ENCODE assay signal across 10 cellular contexts in the genomic region with DNA sequence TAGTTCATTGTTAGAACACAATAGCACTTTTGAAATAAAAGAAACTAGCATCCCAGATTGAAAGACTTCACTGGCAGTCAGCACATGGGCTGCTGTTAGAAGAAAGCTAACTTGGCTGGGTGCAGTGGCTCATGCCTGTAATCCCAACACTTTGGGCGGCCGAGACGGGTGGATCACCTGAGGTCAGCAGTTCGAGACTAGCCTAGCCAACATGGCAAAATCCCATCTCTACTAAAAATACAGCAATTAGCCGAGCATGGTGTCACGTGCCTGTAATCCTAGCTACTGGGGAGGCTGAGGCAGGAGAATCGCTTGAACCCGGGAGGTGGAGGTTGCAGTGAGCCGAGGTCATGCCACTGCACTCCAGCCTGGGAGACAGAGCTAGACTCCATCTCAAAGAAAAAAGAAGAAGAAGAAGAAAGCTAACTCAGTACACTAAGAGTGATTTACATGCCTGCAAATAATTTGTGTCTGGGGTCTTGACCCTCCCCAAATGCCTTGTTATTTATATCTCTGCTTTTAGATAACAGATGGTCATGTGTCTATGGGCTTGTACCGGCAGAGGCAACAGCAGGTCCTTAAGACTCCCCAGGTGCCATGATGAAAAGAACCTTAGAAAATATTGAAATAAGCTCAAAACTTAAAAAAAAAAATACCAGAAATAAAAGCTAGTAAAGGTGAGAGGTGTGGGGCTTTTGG. TPM values are rescaled to one million over a fixed set of nuclear protein-coding genes. Genes with fewer than 3 reads are reported as not detected.
DNase-seq lines count a peak whose midpoint lies in the region; ATAC-seq, FAIRE-seq and TF ChIP-seq lines count a peak whose summit lies in the region.
"Had no signal": no experiment of that assay in that cellular context is flagged by ENCODE, and none has a peak within 500 bp of the region (broad histone marks: within the 10 kb centered on the region; RNA-seq: fewer than 3 reads in every experiment).

No MANE protein-coding gene starts in this region.

- no peak for FAIRE-seq in A549 (lab: Jason Lieb, UNC)
- no peak for FAIRE-seq in endothelial cell of umbilical vein (lab: Jason Lieb, UNC)

- H2AFZ ChIP-seq in endothelial cell of umbilical vein (ENCODE audit: low read depth, low read length) (no peak overlapping the region), osteoblast (ENCODE audit: low read length) (no peak overlapping the region)

- POLR2A ChIA-PET in A549 (lab: Yijun Ruan, JAX) (no interaction called here), endothelial cell of umbilical vein (lab: Charles Lee) (interaction anchor here (2.4 kb wide), 1 partner anchor 10 kb away, joined by 6 read pairs; a partner anchor contains a TSS)

- H3K4me2 ChIP-seq in A549, result peak overlapping the region; percentile 93
- H3K4me2 ChIP-seq in endothelial cell of umbilical vein (ENCODE audit: insufficient read depth, low read length), result peak overlapping the region; percentile 7
- peak overlapping the region; percentile 85 for H3K4me2 ChIP-seq in osteoblast (ENCODE audit: insufficient read depth, low read length)

- no peaks in the 10 kb centered on the region for H3K9me1 ChIP-seq in endothelial cell of umbilical vein (replicated peaks; ENCODE audit: control insufficient read depth, extremely low read depth, insufficient read depth, low read length)

- no peaks in the 10 kb centered on the region for H3K9me3 Mint-ChIP-seq in activated naive CD8-positive, alpha-beta T cell treated with anti-CD3 and anti-CD28 coated beads, Interleukin-2, amount 50 U/mL, for 24 hours
- H3K9me3 Mint-ChIP-seq: activated naive CD4-positive, alpha-beta T cell treated with anti-CD3 and anti-CD28 coated beads, Interleukin-2, amount 10 ng/mL, durations not matched to agents 7 days and 5 days had no signal

- H3K4me3 ChIP-seq in A549 (peak overlapping the region; percentile 1; the same call in 1 of the 3 replicates), endothelial cell of umbilical vein (replicated peaks in 1 of 3; ENCODE audit: insufficient read depth in 1 of 3, low read depth in 1 of 3, low read length in 3 of 3) (no peak overlapping the region), osteoblast (ENCODE audit: insufficient read depth, low read length) (no peak overlapping the region)

- intact Hi-C loops in endothelial cell of umbilical vein (cut with micrococcal nuclease), result loop anchor here (5.0 kb wide), 1 partner anchor 450 kb away; a partner anchor contains a TSS

- BruUV-seq in endothelial cell of umbilical vein (replicated peaks; lab: Mats Ljungman, UMichigan), result no TSS peak

- H3K79me2 ChIP-seq in endothelial cell of umbilical vein (ENCODE audit: control insufficient read depth, insufficient read depth, low read length) (peaks cover 78% of the 10 kb centered on the region), osteoblast (ENCODE audit: insufficient read depth, low read length) (peaks cover 90% of the 10 kb centered on the region)

- CTCF ChIA-PET in A549 (lab: Yijun Ruan, JAX), result interaction anchor here (0.6 to 50.6 kb wide), 5 partner anchors 8 to 270 kb away, joined by 3 to 1136 read pairs (median 13); no protein-coding TSS in a partner anchor
- CTCF ChIA-PET in endothelial cell of umbilical vein (lab: Charles Lee), result interaction anchor here (1.0 to 2.0 kb wide), 2 partner anchors 205 to 270 kb away, joined by 4 to 8 read pairs; no protein-coding TSS in a partner anchor

- H3K4me1 Mint-ChIP-seq in activated naive CD8-positive, alpha-beta T cell treated with anti-CD3 and anti-CD28 coated beads, Interleukin-2, amount 50 U/mL, for 24 hours, result peaks cover 21% of the 10 kb centered on the region

- WGBS in A549 (ENCODE audit: missing lambda C conversion rate), result 76% methylated on average over 10 of the region's 10 CpGs

- ATAC-seq in A549 (no peak), GM19467 (IDR thresholded peaks at IDR 0.05; ENCODE audit: unreplicated experiment) (no peak), HG03442 (IDR thresholded peaks at IDR 0.05; ENCODE audit: unreplicated experiment) (no peak), HG02852 (IDR thresholded peaks at IDR 0.05; ENCODE audit: unreplicated experiment) (no peak)
- ATAC-seq in activated naive CD8-positive, alpha-beta T cell treated with anti-CD3 and anti-CD28 coated beads, Interleukin-2, amount 50 U/mL, for 24 hours, result no peak

- TF ChIP-seq POLR2A in A549 (IDR thresholded peaks at IDR 0.05; ENCODE audit: low read length) (no peak), endothelial cell of umbilical vein (IDR thresholded peaks at IDR 0.05; ENCODE audit: low read depth, low read length) (no peak)

- peak overlapping the region; percentile 94 to 97 for H3K27ac ChIP-seq in A549
- H3K27ac ChIP-seq in endothelial cell of umbilical vein (ENCODE audit: insufficient read depth, low read depth, low read length), result peak overlapping the region; percentile 67
- H3K27ac ChIP-seq in osteoblast (ENCODE audit: low read depth, low read length), result peak overlapping the region; percentile 75

- peaks cover 7 to 12% of the 10 kb centered on the region in 2 experiments for H3K36me3 ChIP-seq in endothelial cell of umbilical vein (ENCODE audit: control insufficient read depth in 2 of 2, extremely low read depth in 1 of 2, insufficient read depth in 2 of 2, low read length in 2 of 2)
- H3K36me3 ChIP-seq in osteoblast (ENCODE audit: insufficient read depth, low read length), result peaks cover 84% of the 10 kb centered on the region

- DNase-seq in A549 (ENCODE audit: low read depth in 1 of 2, low spot score in 1 of 2), result no peak
- peak; percentile 62 for DNase-seq in NCI-H82 treated with DMSO at 0.1 percent for 48 hours (lab: John Stamatoyannopoulos, UW; ENCODE audit: unreplicated experiment)
- DNase-seq in endothelial cell of umbilical vein (ENCODE audit: low read depth, low spot score), result no peak
- DNase-seq in osteoblast (ENCODE audit: insufficient read length, low spot score, missing footprints), result no peak
- DNase-seq in activated naive CD8-positive, alpha-beta T cell treated with anti-CD3 and anti-CD28 coated beads, Interleukin-2, amount 50 U/mL, for 24 hours, result no peak
- DNase-seq: activated CD4-positive, alpha-beta T cell treated with anti-CD3 and anti-CD28 coated beads for 1 hour; activated naive CD4-positive, alpha-beta T cell treated with anti-CD3 and anti-CD28 coated beads, Interleukin-2, amount 10 ng/mL, durations not matched to agents 7 days and 5 days had no signal

- no peak overlapping the region for H3K4me3 Mint-ChIP-seq in activated naive CD8-positive, alpha-beta T cell treated with anti-CD3 and anti-CD28 coated beads, Interleukin-2, amount 50 U/mL, for 24 hours
- H3K4me3 Mint-ChIP-seq: activated naive CD4-positive, alpha-beta T cell treated with anti-CD3 and anti-CD28 coated beads, Interleukin-2, amount 10 ng/mL, durations not matched to agents 7 days and 5 days had no signal

- dilution Hi-C loops in endothelial cell of umbilical vein (cut with MboI; ENCODE audit: extremely low pct_ligation_motif_present, low sequenced_read_pairs), result no loop called here

- H3K9me3 ChIP-seq in A549 (no peaks in the 10 kb centered on the region), endothelial cell of umbilical vein (replicated peaks; ENCODE audit: control insufficient read depth, insufficient read depth, low read length) (no peaks in the 10 kb centered on the region), osteoblast (ENCODE audit: low read depth, low read length) (no peaks in the 10 kb centered on the region)

- H3K27me3 Mint-ChIP-seq in activated naive CD8-positive, alpha-beta T cell treated with anti-CD3 and anti-CD28 coated beads, Interleukin-2, amount 50 U/mL, for 24 hours, result peaks cover 1% of the 10 kb centered on the region

- H3K36me3 Mint-ChIP-seq in activated naive CD8-positive, alpha-beta T cell treated with anti-CD3 and anti-CD28 coated beads, Interleukin-2, amount 50 U/mL, for 24 hours (ENCODE audit: low read depth), result no peaks in the 10 kb centered on the region
- H3K36me3 Mint-ChIP-seq: activated naive CD4-positive, alpha-beta T cell treated with anti-CD3 and anti-CD28 coated beads, Interleukin-2, amount 10 ng/mL, durations not matched to agents 7 days and 5 days had no signal

- H3K4me1 ChIP-seq in A549, result peaks cover 86% of the 10 kb centered on the region
- H3K4me1 ChIP-seq in endothelial cell of umbilical vein (ENCODE audit: control insufficient read depth, extremely low read depth, insufficient read depth, low read length), result peaks cover 66% of the 10 kb centered on the region
- peaks cover 88% of the 10 kb centered on the region for H3K4me1 ChIP-seq in osteoblast (ENCODE audit: insufficient read depth, low read length)

- TF ChIP-seq EP300 in A549 (IDR thresholded peaks at IDR 0.05), result no peak

- no peak overlapping the region for H3K27ac Mint-ChIP-seq in activated naive CD8-positive, alpha-beta T cell treated with anti-CD3 and anti-CD28 coated beads, Interleukin-2, amount 50 U/mL, for 24 hours
- H3K27ac Mint-ChIP-seq: activated naive CD4-positive, alpha-beta T cell treated with anti-CD3 and anti-CD28 coated beads, Interleukin-2, amount 10 ng/mL, durations not matched to agents 7 days and 5 days had no signal

- no peak for TF ChIP-seq CTCF in A549 (IDR thresholded peaks at IDR 0.05)
- no peak for TF ChIP-seq CTCF in endothelial cell of umbilical vein (IDR thresholded peaks at IDR 0.05; ENCODE audit: extremely low read depth in 1 of 2, insufficient read depth in 1 of 2, low read depth in 1 of 2, low read length in 2 of 2)
- no peak for TF ChIP-seq CTCF in osteoblast (IDR thresholded peaks at IDR 0.05; ENCODE audit: extremely low read depth, low read depth, low read length)

- H3K27me3 ChIP-seq in endothelial cell of umbilical vein (ENCODE audit: control insufficient read depth in 2 of 2, insufficient read depth in 2 of 2, low read length in 2 of 2), result no peaks in the 10 kb centered on the region
- H3K27me3 ChIP-seq in osteoblast (ENCODE audit: insufficient read depth, low read length), result no peaks in the 10 kb centered on the region

- H3K9ac ChIP-seq in endothelial cell of umbilical vein (replicated peaks; ENCODE audit: extremely low read depth, insufficient read depth, low read length), result no peak overlapping the region

- H4K20me1 ChIP-seq in endothelial cell of umbilical vein (replicated peaks; ENCODE audit: control insufficient read depth, extremely low read depth, insufficient read depth, low read length) (peaks cover 2% of the 10 kb centered on the region), osteoblast (ENCODE audit: insufficient read depth, low read length) (peaks cover 77% of the 10 kb centered on the region)

- no peak for TF ChIP-seq RAD21 in A549 (conservative IDR thresholded peaks at IDR 0.05 in 1 of 2, IDR thresholded peaks at IDR 0.05 in 1 of 2)

RNA-seq across cellular contexts. Expression of a gene that starts 9.7 kb away (rescaled TPM):
- 777 and 894 TPM in 2 replicates for polyA plus RNA-seq in A549 (2011; rRNA removed)
- polyA plus RNA-seq in A549 (2012; cell fraction: cytosol; rRNA removed), result 824 and 915 TPM in 2 replicates
- 678 and 876 TPM in 2 replicates for polyA plus RNA-seq in A549 (2012; cell fraction: nucleus; rRNA removed)
- 954 to 1,229 TPM (median 1,043 TPM) in 3 replicates for polyA plus RNA-seq in A549 (2017; fragmentation: RNase III; extraction: RNeasy Plus Mini Kit Qiagen cat#74134 plus additional on column Dnase treatment)
- polyA minus RNA-seq in A549 (2011; rRNA and poly(A)+ RNA removed), result 537 and 670 TPM in 2 replicates
- 558 and 678 TPM in 2 replicates for total RNA-seq in endothelial cell of umbilical vein
- 518 and 528 TPM in 2 replicates for polyA plus RNA-seq in endothelial cell of umbilical vein
- 740 and 824 TPM in 2 replicates for polyA plus RNA-seq in endothelial cell of umbilical vein (2011; cell fraction: cytosol; rRNA removed)
- polyA plus RNA-seq in endothelial cell of umbilical vein (2011; cell fraction: nucleus; rRNA removed), result 2,079 and 2,156 TPM in 2 replicates
- polyA plus RNA-seq in endothelial cell of umbilical vein (2012), result 679 and 811 TPM in 2 replicates
- 828 and 932 TPM in 2 replicates for polyA minus RNA-seq in endothelial cell of umbilical vein
- 30.8 TPM for polyA minus RNA-seq in endothelial cell of umbilical vein (2011; cell fraction: cytosol; rRNA and poly(A)+ RNA removed)
- 2,251 and 2,264 TPM in 2 replicates for polyA minus RNA-seq in endothelial cell of umbilical vein (2011; cell fraction: nucleus; rRNA and poly(A)+ RNA removed)
- total RNA-seq in osteoblast, result 1,563 and 1,708 TPM in 2 replicates

Comparison
In these comparisons a context has a peak if more than half of its experiments do, and no peak if none do; other contexts are left out.
1. H3K4me2 ChIP-seq: peak in every context shown above with its lines; median percentile 93 in A549; 85 in osteoblast; 7 in endothelial cell of umbilical vein.